ENCODE assay signal across 8 cellular contexts in the genomic region with DNA sequence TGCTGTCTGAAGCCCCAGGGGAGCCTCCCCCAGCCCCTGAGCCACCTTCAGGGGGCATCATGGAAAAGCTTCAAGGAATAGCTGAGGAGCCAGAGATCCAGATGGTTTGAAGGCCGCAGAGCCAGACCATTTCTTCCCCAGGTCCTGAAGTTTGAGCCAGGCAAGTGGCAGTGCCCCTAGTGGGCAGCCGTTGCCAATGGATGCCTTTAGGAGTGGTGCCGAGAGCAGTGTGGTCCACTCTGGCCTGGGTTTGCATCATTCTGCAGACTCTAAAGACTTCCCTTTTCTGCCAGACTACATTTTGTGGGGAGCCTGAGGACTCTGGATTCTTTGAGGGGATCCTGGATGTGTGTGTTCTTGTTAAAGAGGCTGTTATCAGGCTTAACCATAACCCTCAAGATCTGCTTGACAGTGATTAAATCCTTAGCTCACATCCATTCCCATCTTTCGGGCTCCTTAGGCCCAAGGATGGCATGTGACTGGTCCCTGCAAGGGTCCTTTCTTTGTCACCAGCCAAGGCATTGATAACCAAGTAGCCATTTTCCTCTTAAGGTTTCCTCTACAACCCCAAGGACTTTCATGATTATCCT. TPM values are rescaled to one million over a fixed set of nuclear protein-coding genes. Genes with fewer than 3 reads are reported as not detected.
DNase-seq lines count a peak whose midpoint lies in the region; FAIRE-seq and TF ChIP-seq lines count a peak whose summit lies in the region.

No MANE protein-coding gene starts in this region.

- H4K91ac ChIP-seq in mesenchymal stem cell (ENCODE audit: low read length): no peak overlapping the region

- H2BK15ac ChIP-seq in mesenchymal stem cell (ENCODE audit: low read depth, poor library complexity, severe bottlenecking): no peak overlapping the region

- no peak overlapping the region for H3K9ac ChIP-seq in mesenchymal stem cell (ENCODE audit: low read length)

- FAIRE-seq in GM19239 (lab: Jason Lieb, UNC): no peak

- no peak overlapping the region for H3K4me2 ChIP-seq in mesenchymal stem cell (ENCODE audit: low read length, poor library complexity, severe bottlenecking)

- H3K9me3 ChIP-seq in mesenchymal stem cell (ENCODE audit: control insufficient read depth, low read length): no peaks in the 10 kb centered on the region

- H3K14ac ChIP-seq in mesenchymal stem cell (ENCODE audit: low read length in 2 of 2): no peak overlapping the region

- H2BK120ac ChIP-seq in mesenchymal stem cell (ENCODE audit: low read depth, low read length): no peak overlapping the region

- no peak overlapping the region for H2BK5ac ChIP-seq in mesenchymal stem cell (ENCODE audit: low read depth, low read length, poor library complexity, severe bottlenecking)

- no peak overlapping the region for H4K8ac ChIP-seq in mesenchymal stem cell (ENCODE audit: low read length)

- H2BK12ac ChIP-seq in mesenchymal stem cell (ENCODE audit: low read length in 2 of 2): no peak overlapping the region

- DNase-seq in CD1c-positive myeloid dendritic cell (ENCODE audit: extremely low spot score): peak; percentile 60
- DNase-seq in T47D (ENCODE audit: low read depth in 1 of 2, low spot score in 1 of 2): peak; percentile 52 to 57
- DNase-seq in mesenchymal stem cell: peak; percentile 26
- DNase-seq in middle frontal gyrus (ENCODE audit: extremely low spot score, low spot score): no peak
- DNase-seq in ecto neural progenitor cell (ENCODE audit: low spot score): no peak
- DNase-seq in SHP77 treated with DMSO at 0.1 percent for 48 hours (lab: John Stamatoyannopoulos, UW): no peak
- DNase-seq in GM19239 (ENCODE audit: insufficient read length, low spot score): no peak

- peaks cover 38 to 56% of the 10 kb centered on the region in 2 experiments for H3K36me3 ChIP-seq in mesenchymal stem cell (ENCODE audit: control insufficient read depth in 1 of 2, insufficient read depth in 2 of 2, low read depth in 1 of 2, low read length in 2 of 2)

- H3K23ac ChIP-seq in mesenchymal stem cell (ENCODE audit: low read length in 2 of 2): no peak overlapping the region

- H3K18ac ChIP-seq in mesenchymal stem cell (ENCODE audit: low read depth in 1 of 2, low read length in 2 of 2): no peak overlapping the region

- TF ChIP-seq CTCF in LNCAP (IDR thresholded peaks at IDR 0.05): peak; percentile 56

- 71% methylated on average over 4 of the region's 4 CpGs for WGBS in mesenchymal stem cell

- peaks cover 5% of the 10 kb centered on the region for H3K79me1 ChIP-seq in mesenchymal stem cell (replicated peaks; ENCODE audit: low read length, poor library complexity, severe bottlenecking)

- in situ Hi-C loops in T47D (cut with HindIII; ENCODE audit: low pct_unique_long_range_greater_than_20kb, low sequenced_read_pairs): no loop called here

- H2AFZ ChIP-seq in mesenchymal stem cell (ENCODE audit: low read depth, low read length): no peak overlapping the region

- H3K4me1 ChIP-seq in mesenchymal stem cell (ENCODE audit: control insufficient read depth, insufficient read depth, low read depth, low read length): peaks cover 2% of the 10 kb centered on the region

- H3K27me3 ChIP-seq in mesenchymal stem cell (ENCODE audit: control insufficient read depth in 1 of 2, insufficient read depth in 1 of 2, low read length in 2 of 2): peaks cover 4 to 6% of the 10 kb centered on the region in 2 experiments

- H3K4me3 ChIP-seq in mesenchymal stem cell (ENCODE audit: insufficient read depth in 1 of 2, low read depth in 1 of 2, low read length in 2 of 2): no peak overlapping the region

- no peak overlapping the region for H3K27ac ChIP-seq in mesenchymal stem cell (ENCODE audit: low read length, poor library complexity, severe bottlenecking)

- no peak overlapping the region for H3K4ac ChIP-seq in mesenchymal stem cell (ENCODE audit: low read depth in 1 of 2, low read length in 2 of 2)

- no peak overlapping the region for H2AK5ac ChIP-seq in mesenchymal stem cell (ENCODE audit: low read length, severe bottlenecking)

RNA-seq across cellular contexts. Expression of gene HINFP, which starts 13.1 kb away (rescaled TPM):
- 13.5 TPM for polyA plus RNA-seq in mesenchymal stem cell (2013, experiment 1 of 2)
- polyA plus RNA-seq in mesenchymal stem cell (2013, experiment 2 of 2): 13.2 TPM

RNA-seq across cellular contexts. Expression of gene ABCG4, which starts 14.4 kb away (rescaled TPM):
- polyA plus RNA-seq in mesenchymal stem cell (2013, experiment 1 of 2): 0.37 TPM
- 0.23 TPM for polyA plus RNA-seq in mesenchymal stem cell (2013, experiment 2 of 2)

RNA-seq across cellular contexts. Expression of gene C2CD2L, which starts 27.3 kb away (rescaled TPM):
- 7.7 TPM for polyA plus RNA-seq in mesenchymal stem cell (2013, experiment 1 of 2)
- polyA plus RNA-seq in mesenchymal stem cell (2013, experiment 2 of 2): 7.4 TPM

RNA-seq across cellular contexts. Expression of gene DPAGT1, which starts 32.8 kb away (rescaled TPM):
- polyA plus RNA-seq in mesenchymal stem cell (2013, experiment 1 of 2): 42.7 TPM
- polyA plus RNA-seq in mesenchymal stem cell (2013, experiment 2 of 2): 37.9 TPM

RNA-seq across cellular contexts. Expression of gene NLRX1, which starts 34.0 kb away (rescaled TPM):
- 3.9 TPM for polyA plus RNA-seq in mesenchymal stem cell (2013, experiment 1 of 2)
- polyA plus RNA-seq in mesenchymal stem cell (2013, experiment 2 of 2): 3.9 TPM

Comparison
In these comparisons a context has a peak if more than half of its experiments do, and no peak if none do; other contexts are left out.
1. DNase-seq: peak in CD1c-positive myeloid dendritic cell (single experiment), T47D (2 of 2) and mesenchymal stem cell (single experiment); none in middle frontal gyrus (single experiment), ecto neural progenitor cell (single experiment), SHP77 treated with DMSO at 0.1 percent for 48 hours (single experiment) and GM19239 (single experiment).